In genomic region chr6:122471107-122472021, GRCh38 we compare ENCODE assay signal across 8 cellular contexts. TPM values are rescaled to one million over a fixed set of nuclear protein-coding genes. Genes with fewer than 3 reads are reported as not detected.
A peak's percentile ranks its signal among the peaks of the same experiment; 100 is the strongest.
DNase-seq lines count a peak whose midpoint lies in the region; ATAC-seq, FAIRE-seq and TF ChIP-seq lines count a peak whose summit lies in the region.

TSS of gene SERINC1 (minus strand) at chr6:122471807. CDS start at chr6:122471737, 70 bp downstream.

- no peaks in the 10 kb centered on the region for H4K20me1 ChIP-seq in OCI-LY1 (ENCODE audit: insufficient read depth, low read length)

- H3K4me1 ChIP-seq in HUES64 (ENCODE audit: insufficient read depth, low read length) (peaks cover 9% of the 10 kb centered on the region; the same call in 1 of the 2 replicates), OCI-LY1 (ENCODE audit: insufficient read depth, low read length, severe bottlenecking) (peaks cover 19% of the 10 kb centered on the region), mesodermal cell (ENCODE audit: control insufficient read depth, insufficient read depth, low read length, poor library complexity, severe bottlenecking) (no peaks in the 10 kb centered on the region)

- no peaks in the 10 kb centered on the region for H3F3A ChIP-seq in OCI-LY1 (ENCODE audit: insufficient read depth, low read length)

- no peaks in the 10 kb centered on the region for H3K27me3 Mint-ChIP-seq in Calu3 (ENCODE audit: unreplicated experiment)

- H3K4me1 Mint-ChIP-seq in Calu3 (ENCODE audit: low read depth, unreplicated experiment): no peaks in the 10 kb centered on the region

- under 1% methylated on average over 48 of the region's 49 CpGs for WGBS in HUES64
- 0 to 1% methylated on average over 39 to 42 of the region's 49 CpGs for WGBS in mesodermal cell (ENCODE audit: insufficient coverage in 2 of 2), 2 experiments

- no peaks in the 10 kb centered on the region for H3K9me3 Mint-ChIP-seq in Calu3 (ENCODE audit: low read depth, unreplicated experiment)

- H3K4me2 ChIP-seq in OCI-LY1 (ENCODE audit: low read length): peak within 1 kb of the TSS; percentile 72

- H3K36me3 Mint-ChIP-seq in Calu3 (ENCODE audit: insufficient read depth, unreplicated experiment): peaks cover 38% of the 10 kb centered on the region

- no peaks in the 10 kb centered on the region for H3K9me3 ChIP-seq in HUES64 (ENCODE audit: insufficient read depth, low read depth, low read length)
- no peaks in the 10 kb centered on the region for H3K9me3 ChIP-seq in OCI-LY1 (ENCODE audit: low read length)
- H3K9me3 ChIP-seq in mesodermal cell (ENCODE audit: control insufficient read depth, low read length): no peaks in the 10 kb centered on the region

- H3K79me2 ChIP-seq in OCI-LY1 (ENCODE audit: insufficient read depth, low read length): peaks cover 52% of the 10 kb centered on the region

- peak within 1 kb of the TSS; percentile 0; the same call in 1 of the 2 replicates for H2AFZ ChIP-seq in OCI-LY1 (ENCODE audit: low read length)

- H3K27me3 ChIP-seq in HUES64 (ENCODE audit: insufficient read depth, low read length) (no peaks in the 10 kb centered on the region), OCI-LY1 (ENCODE audit: insufficient read depth, low read length) (no peaks in the 10 kb centered on the region)

- intact Hi-C loops in Calu3 (cut with micrococcal nuclease; ENCODE audit: unreplicated experiment): loop anchor here (2.0 to 10.0 kb wide), 2 partner anchors 91 to 133 kb away; no protein-coding TSS in a partner anchor

- CTCF ChIA-PET in Calu3 (lab: Charles Lee): interaction anchor here (0.8 kb wide), 1 partner anchor 358 kb away, joined by 6 read pairs; no protein-coding TSS in a partner anchor

- TF ChIP-seq CTCF in Calu3 (IDR thresholded peaks at IDR 0.05; ENCODE audit: unreplicated experiment) (no peak), OCI-LY1 (IDR thresholded peaks at IDR 0.05; ENCODE audit: low read length) (no peak; the same call in 1 of the 2 replicates)

- TSS peak; percentile 69 for BruUV-seq in Calu3 (replicated peaks; lab: Mats Ljungman, UMichigan)

- peak within 1 kb of the TSS; percentile 66 for H3K27ac ChIP-seq in HUES64 (ENCODE audit: low read depth, low read length)
- H3K27ac ChIP-seq in OCI-LY1 (ENCODE audit: low read depth, low read length, poor library complexity, severe bottlenecking): peak within 1 kb of the TSS; percentile 56
- H3K27ac ChIP-seq in mesodermal cell (ENCODE audit: low read depth, low read length, severe bottlenecking): peak within 1 kb of the TSS; percentile 74

- H3K4me3 Mint-ChIP-seq in Calu3 (ENCODE audit: low read depth, unreplicated experiment): peak within 1 kb of the TSS; percentile 94

- peak; percentile 99 for ATAC-seq in GM21447 (IDR thresholded peaks at IDR 0.05; ENCODE audit: unreplicated experiment)

- peak; percentile 88 for DNase-seq in Calu3
- peak; percentile 93 for DNase-seq in activated CD8-positive, alpha-beta memory T cell treated with anti-CD3 and anti-CD28 coated beads, Interleukin-2, amount 50 U/mL, for 4 hours
- peak; percentile 83 to 87 for DNase-seq in stimulated activated CD8-positive, alpha-beta memory T cell treated with anti-CD3 and anti-CD28 coated beads, Interleukin-15, amount 100 ng/mL, for 4 hours (ENCODE audit: low read depth in 2 of 2)

- H3K4me3 ChIP-seq in HUES64 (ENCODE audit: low read length) (peak within 1 kb of the TSS; percentile 64), OCI-LY1 (ENCODE audit: low read depth, low read length, poor library complexity, severe bottlenecking) (peak within 1 kb of the TSS; percentile 91), mesodermal cell (ENCODE audit: extremely low read depth, insufficient read depth, low read length, poor library complexity, severe bottlenecking) (peak within 1 kb of the TSS; percentile 66)

- H3K27ac Mint-ChIP-seq in Calu3 (ENCODE audit: unreplicated experiment): peak within 1 kb of the TSS; percentile 96

- H3K9ac ChIP-seq in HUES64 (ENCODE audit: low read depth, low read length) (peak within 1 kb of the TSS; percentile 70), OCI-LY1 (ENCODE audit: low read length) (peak within 1 kb of the TSS; percentile 63)

- peak; percentile 96 for FAIRE-seq in endometrium (lab: Jason Lieb, UNC)

- H3K9me2 ChIP-seq in OCI-LY1 (ENCODE audit: low read depth, low read length): no peaks in the 10 kb centered on the region

- H3K36me3 ChIP-seq in HUES64 (ENCODE audit: insufficient read depth, low read length) (no peaks in the 10 kb centered on the region), OCI-LY1 (ENCODE audit: insufficient read depth, low read length) (peaks cover 5% of the 10 kb centered on the region), mesodermal cell (ENCODE audit: control insufficient read depth, insufficient read depth, low read length) (peaks cover 13% of the 10 kb centered on the region)

RNA-seq across cellular contexts. Expression of gene SERINC1, which starts in this region (rescaled TPM):
- total RNA-seq in Calu3 (2022): 117 and 125 TPM in 2 replicates
- 37.6 TPM for polyA plus RNA-seq in HUES64 (2013, experiment 1 of 2)
- polyA plus RNA-seq in HUES64 (2013, experiment 2 of 2): 41.8 TPM
- polyA plus RNA-seq in mesodermal cell (2013, experiment 1 of 2): 143 TPM
- polyA plus RNA-seq in mesodermal cell (2013, experiment 2 of 2): 150 TPM

Comparison
In these comparisons a context has a peak if more than half of its experiments do, and no peak if none do; other contexts are left out.
1. Peak in every context shown above with its lines: DNase-seq, ATAC-seq, H3K4me3 ChIP-seq and H3K27ac ChIP-seq.